In genomic region chr16:57801856-57802634, GRCh38 we compare ENCODE assay signal across 8 cellular contexts. TPM values are rescaled to one million over a fixed set of nuclear protein-coding genes. Genes with fewer than 3 reads are reported as not detected.
DNase-seq lines count a peak whose midpoint lies in the region; ATAC-seq, FAIRE-seq and TF ChIP-seq lines count a peak whose summit lies in the region.

Gene KIFC3 (minus strand): TSS chr16:57802491. CDS start chr16:57798243, 4,248 bp downstream.

- 1% methylated on average over 57 of the region's 90 CpGs; no CpG with 5 or more reads in 1 of the 2 experiments for WGBS in IMR-90 (ENCODE audit: extremely low coverage in 2 of 2, insufficient read length in 1 of 2), 2 experiments
- WGBS in urinary bladder = under 1% methylated on average over 90 of the region's 90 CpGs

- intact Hi-C loops in IMR-90 (cut with micrococcal nuclease) = loop anchor here (1.0 to 5.0 kb wide), 3 partner anchors 61 to 199 kb away; partner anchors contain the start of genes USB1 and ZNF319

- peak within 1 kb of the TSS; percentile 98 for H2AK9ac ChIP-seq in IMR-90 (replicated peaks; ENCODE audit: low read depth, low read length, poor library complexity)

- TF ChIP-seq CTCF in D721Med (IDR thresholded peaks at IDR 0.05; ENCODE audit: insufficient read depth, missing control alignments) (peak; percentile 12), IMR-90 (conservative IDR thresholded peaks at IDR 0.05; ENCODE audit: low read depth, low read length) (peak; percentile 41), astrocyte of the spinal cord (IDR thresholded peaks at IDR 0.05; ENCODE audit: low read depth, low read length) (no peak)

- dilution Hi-C loops in IMR-90 (cut with HindIII; ENCODE audit: low sequenced_read_pairs, unreplicated experiment) = no loop called here

- peak within 1 kb of the TSS; percentile 85 to 89 for H4K8ac ChIP-seq in IMR-90 (ENCODE audit: low read depth in 2 of 2, low read length in 2 of 2)

- TF ChIP-seq RAD21 in IMR-90 (IDR thresholded peaks at IDR 0.05; ENCODE audit: low read length) = peak; percentile 32; the same call in 1 of the 2 replicates

- peak within 1 kb of the TSS; percentile 79 for H3K18ac ChIP-seq in IMR-90 (ENCODE audit: low read depth, low read length)

- peak within 1 kb of the TSS; percentile 68 for H4K5ac ChIP-seq in IMR-90 (ENCODE audit: low read depth, low read length)

- peak within 1 kb of the TSS; percentile 88 for H3K4me2 ChIP-seq in IMR-90 (ENCODE audit: low read depth, low read length)

- no TSS peak for BruUV-seq in IMR-90 (replicated peaks; lab: Mats Ljungman, UMichigan)

- H3K4me3 ChIP-seq in IMR-90 (ENCODE audit: insufficient read depth, low read depth, low read length) (peak within 1 kb of the TSS; percentile 84), astrocyte of the spinal cord (ENCODE audit: low read depth, low read length) (peak within 1 kb of the TSS; percentile 83), urinary bladder (ENCODE audit: low read depth, low read length) (peak within 1 kb of the TSS; percentile 64)

- peak within 1 kb of the TSS; percentile 83; the same call in 2 of the 3 replicates for H2BK15ac ChIP-seq in IMR-90 (ENCODE audit: low read depth, low read length)

- H2BK5ac ChIP-seq in IMR-90 (ENCODE audit: low read depth, low read length, poor library complexity, severe bottlenecking) = peak within 1 kb of the TSS; percentile 92

- H4K91ac ChIP-seq in IMR-90 (ENCODE audit: insufficient read depth, low read depth, low read length) = peak within 1 kb of the TSS; percentile 96

- H3K23ac ChIP-seq in IMR-90 (ENCODE audit: low read depth, low read length) = peak within 1 kb of the TSS; percentile 85

- peak within 1 kb of the TSS; percentile 96 for H3K9ac ChIP-seq in IMR-90 (ENCODE audit: low read depth, low read length)

- TF ChIP-seq POLR2A in IMR-90 (IDR thresholded peaks at IDR 0.05; ENCODE audit: low read depth, low read length) = peak; percentile 68

- no peaks in the 10 kb centered on the region for H3K9me3 ChIP-seq in IMR-90 (ENCODE audit: control insufficient read depth, insufficient read depth, low read length)

- peak within 1 kb of the TSS; percentile 97 for H2AK5ac ChIP-seq in IMR-90 (ENCODE audit: low read depth, low read length)

- peaks cover 7 to 50% of the 10 kb centered on the region in 2 experiments for H3K79me1 ChIP-seq in IMR-90 (ENCODE audit: low read depth in 1 of 2, low read length in 2 of 2)

- CTCF ChIA-PET in IMR-90 (lab: Yijun Ruan, JAX) = interaction anchor here (0.6 kb wide), 2 partner anchors 61 to 205 kb away, joined by 3 to 4 read pairs; no protein-coding TSS in a partner anchor

- FAIRE-seq in D721Med (lab: Jason Lieb, UNC) = no peak

- H3K36me3 ChIP-seq in IMR-90 (ENCODE audit: control insufficient read depth, insufficient read depth, low read length) = peaks cover 13% of the 10 kb centered on the region
- H3K36me3 ChIP-seq in urinary bladder (ENCODE audit: insufficient read depth) = no peaks in the 10 kb centered on the region

- H3K4ac ChIP-seq in IMR-90 (ENCODE audit: low read depth, low read length) = peak within 1 kb of the TSS; percentile 94

- POLR2A ChIA-PET in IMR-90 (lab: Charles Lee; ENCODE audit: unreplicated experiment) = no interaction called here

- peak within 1 kb of the TSS; percentile 96 for H3K56ac ChIP-seq in IMR-90 (ENCODE audit: extremely low read depth, insufficient read depth, low read length)

- no peaks in the 10 kb centered on the region for H3K27me3 ChIP-seq in IMR-90 (ENCODE audit: control insufficient read depth, insufficient read depth, low read length)

- H3K4me1 ChIP-seq in IMR-90 (ENCODE audit: control insufficient read depth, insufficient read depth, low read length) (peaks cover 29% of the 10 kb centered on the region), urinary bladder (ENCODE audit: insufficient read depth) (no peaks in the 10 kb centered on the region)

- peak within 1 kb of the TSS; percentile 93 for H3K27ac ChIP-seq in IMR-90 (ENCODE audit: insufficient read depth, low read length)
- H3K27ac ChIP-seq in urinary bladder (ENCODE audit: low read depth) = peak within 1 kb of the TSS; percentile 66

- in situ Hi-C loops in IMR-90 (cut with MboI; ENCODE audit: low sequenced_read_pairs) (no loop called here), astrocyte of the spinal cord (cut with HindIII; ENCODE audit: low sequenced_read_pairs) (no loop called here)

- DNase-seq in D721Med (ENCODE audit: insufficient read length, low spot score) (no peak), IMR-90 (peak; percentile 72), UCSD-AML1 (lab: John Stamatoyannopoulos, UW; ENCODE audit: unreplicated experiment) (peak; percentile 79), astrocyte of the spinal cord (ENCODE audit: low read depth, low spot score) (peak; percentile 73), hypothalamus (lab: John Stamatoyannopoulos, UW) (peak in 43 of 51 donors; percentile 45 to 89 (median 78)), renal cortical epithelial cell (ENCODE audit: low read depth) (no peak)

- H4K20me1 ChIP-seq in IMR-90 (ENCODE audit: insufficient read depth, low read length) = peaks cover 27% of the 10 kb centered on the region

- H3K9me1 ChIP-seq in IMR-90 (ENCODE audit: insufficient read depth, low read length) = peaks cover 31% of the 10 kb centered on the region

- H2AFZ ChIP-seq in IMR-90 (replicated peaks; ENCODE audit: low read length, poor library complexity) = peak within 1 kb of the TSS; percentile 93

- peak within 1 kb of the TSS; percentile 94 for H3K14ac ChIP-seq in IMR-90 (replicated peaks; ENCODE audit: low read depth, low read length)

- peak; percentile 75 for ATAC-seq in IMR-90 (ENCODE audit: low read depth)
- ATAC-seq in GM18861 (IDR thresholded peaks at IDR 0.05; ENCODE audit: unreplicated experiment) = no peak

- peak within 1 kb of the TSS; percentile 90 for H2BK120ac ChIP-seq in IMR-90 (ENCODE audit: low read depth, low read length)

- H2BK20ac ChIP-seq in IMR-90 (ENCODE audit: low read depth, low read length) = peak within 1 kb of the TSS; percentile 54

TF ChIP-seq in IMR-90, 13 proteins besides CTCF, POLR2A, EP300 and RAD21:
- TF ChIP-seq SMC3 (IDR thresholded peaks at IDR 0.05; ENCODE audit: low read depth, low read length) (peak; percentile 20; the same call in 1 of the 2 replicates), CHD1 (IDR thresholded peaks at IDR 0.05; ENCODE audit: low read depth, low read length) (no peak; the same call in 1 of the 2 replicates), USF2 (IDR thresholded peaks at IDR 0.05; ENCODE audit: low read depth, low read length) (no peak), NFE2L2 (IDR thresholded peaks at IDR 0.05; ENCODE audit: low read depth, low read length) (no peak), RFX5 (IDR thresholded peaks at IDR 0.05; ENCODE audit: low read depth, low read length) (no peak), MXI1 (IDR thresholded peaks at IDR 0.05; ENCODE audit: borderline replicate concordance, low read depth, low read length) (no peak), FOS (IDR thresholded peaks at IDR 0.05; ENCODE audit: low read depth, low read length) (0 out of 2 replicates have a peak, but pooled peaks have one; percentile 32), BHLHE40 (IDR thresholded peaks at IDR 0.05; ENCODE audit: low read depth, low read length) (peak; percentile 62; the same call in 1 of the 2 replicates), MAZ (IDR thresholded peaks at IDR 0.05; ENCODE audit: borderline replicate concordance, low read depth, low read length) (peak; percentile 96)

RNA-seq across cellular contexts. Expression of gene KIFC3, which starts in this region (rescaled TPM):
- total RNA-seq in IMR-90 (2012; rRNA removed) (38.3 and 48.6 TPM in 2 replicates), renal cortical epithelial cell (160 and 445 TPM in 2 replicates), urinary bladder (22.7 TPM)
- polyA plus RNA-seq in IMR-90 (2012; rRNA removed) (62.5 and 66.6 TPM in 2 replicates), urinary bladder (23.7 TPM)
- 43.3 and 62.3 TPM in 2 replicates for polyA plus RNA-seq in IMR-90 (2012; cell fraction: cytosol; rRNA removed)
- 123 and 327 TPM in 2 replicates for polyA plus RNA-seq in IMR-90 (2012; cell fraction: nucleus; rRNA removed; ENCODE audit: low replicate concordance)

Comparison
In these comparisons a context has a peak if more than half of its experiments do, and no peak if none do; other contexts are left out.
1. DNase-seq: peak in IMR-90 (single experiment), UCSD-AML1 (single experiment), astrocyte of the spinal cord (single experiment) and hypothalamus (43 of 51); none in D721Med (single experiment) and renal cortical epithelial cell (single experiment).
2. Peak in every context shown above with its lines, with median percentiles within 50 percentile points of each other: H3K4me3 ChIP-seq.